ENCODE assay signal across 8 cellular contexts in the genomic region with DNA sequence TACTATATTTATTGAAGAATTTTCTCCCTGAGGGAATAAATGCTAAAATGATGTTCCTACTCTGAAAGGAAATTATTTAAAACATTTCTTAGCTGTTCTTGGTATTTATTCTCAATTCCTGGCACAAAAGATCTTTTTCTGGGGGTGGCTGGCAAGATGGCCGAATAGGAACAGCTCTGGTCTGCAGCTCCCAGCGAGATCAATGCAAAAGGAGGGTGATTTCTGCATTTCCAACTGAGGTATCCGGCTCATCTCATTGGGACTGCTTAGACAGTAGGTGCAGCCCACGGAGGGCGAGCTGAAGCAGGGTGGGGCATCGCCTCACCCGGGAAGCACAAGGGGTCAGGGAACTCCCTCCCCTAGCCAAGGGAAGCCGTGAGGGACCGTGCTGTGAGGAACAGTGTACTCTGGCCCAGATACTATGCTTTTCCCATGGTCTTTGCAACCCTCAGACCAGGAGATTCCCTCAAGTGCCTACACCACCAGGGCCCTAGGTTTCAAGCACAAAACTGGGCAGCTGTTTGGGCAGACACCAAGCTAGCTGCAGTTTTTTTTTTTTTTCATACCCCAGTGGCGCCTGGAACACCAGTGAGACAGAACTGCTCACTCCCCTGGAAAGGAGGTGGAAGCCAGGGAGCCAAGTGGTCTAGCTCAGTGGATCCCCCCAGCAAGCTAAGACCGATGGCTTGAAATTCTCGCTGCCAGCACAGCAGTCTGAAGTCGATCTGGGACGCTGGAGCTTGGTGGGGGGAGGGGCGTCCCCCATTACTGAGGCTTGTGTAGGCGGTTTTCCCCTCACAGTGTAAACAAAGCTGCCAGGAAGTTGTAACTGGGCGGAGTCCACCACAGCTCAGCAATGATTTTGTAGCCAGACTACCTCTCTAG.
DNase-seq lines count a peak whose midpoint lies in the region; ATAC-seq, FAIRE-seq and TF ChIP-seq lines count a peak whose summit lies in the region.
"Not testable (repeated sequence)": the region's sequence is repeated elsewhere in the genome, so short reads cannot be mapped to it uniquely, and the experiment has no call there.

No MANE protein-coding gene starts in this region.

- H3K9ac ChIP-seq in HepG2 (ENCODE audit: insufficient read depth, low read depth, low read length): peak overlapping the region; percentile 29; the same call in 1 of the 2 replicates

- H3K36me3 Mint-ChIP-seq in activated CD4-positive, alpha-beta memory T cell treated with anti-CD3 and anti-CD28 coated beads, Interleukin-2, amount 10 ng/mL, durations not matched to agents 7 days and 5 days (ENCODE audit: low read depth): peaks cover 31% of the 10 kb centered on the region
- H3K36me3 Mint-ChIP-seq in central memory CD8-positive, alpha-beta T cell (ENCODE audit: insufficient read depth): not testable (repeated sequence)

- DNase-seq in AG20443 (ENCODE audit: low spot score) (peak; percentile 9), HepG2 (ENCODE audit: low spot score) (peak; percentile 35)
- DNase-seq in NK-92 treated with Interleukin-12 subunit alpha and Interleukin-12 subunit beta, amount 100 ng/mL, for 24 hours (lab: John Stamatoyannopoulos, UW): peak; percentile 26
- peak; percentile 68 for DNase-seq in activated CD4-positive, alpha-beta memory T cell treated with anti-CD3 and anti-CD28 coated beads, Interleukin-2, amount 10 ng/mL, durations not matched to agents 7 days and 5 days
- DNase-seq in central memory CD8-positive, alpha-beta T cell (ENCODE audit: low spot score in 2 of 2): peak; percentile 35 to 59
- peak; percentile 30 for DNase-seq in stimulated activated CD4-positive, alpha-beta T cell treated with anti-CD3 and anti-CD28 coated beads, Interleukin-4, amount 100 ng/mL, for 24 hours

- not testable (repeated sequence) for FAIRE-seq in HepG2 (lab: Jason Lieb, UNC)

- H3K79me2 ChIP-seq in HepG2 (ENCODE audit: insufficient read depth, low read length): not testable (repeated sequence)

- in situ Hi-C loops in HepG2 (cut with HindIII; ENCODE audit: extremely low pct_ligation_motif_present, low pct_unique_long_range_greater_than_20kb): not testable (repeated sequence)

- CTCF ChIA-PET in activated CD4-positive, alpha-beta memory T cell treated with anti-CD3 and anti-CD28 coated beads, Interleukin-2, amount 10 ng/mL, durations not matched to agents 7 days and 5 days (lab: Charles Lee): interaction anchor here (2.0 kb wide), 1 partner anchor 9 kb away, joined by 12 read pairs; no protein-coding TSS in a partner anchor
- CTCF ChIA-PET in HepG2 (lab: Yijun Ruan, JAX; ENCODE audit: low intra/inter-chr PET ratio, low total read pairs): not testable (repeated sequence)

- H3K4me2 ChIP-seq in HepG2 (ENCODE audit: low read depth, low read length): peak overlapping the region; percentile 71

- TF ChIP-seq CTCF in HepG2 (CRISPR knock-in tag; IDR thresholded peaks at IDR 0.05): not testable (repeated sequence)

- H3K27ac ChIP-seq in HepG2 (ENCODE audit: extremely low read length, insufficient read depth, low read length): not testable (repeated sequence)

- peaks cover 20% of the 10 kb centered on the region for H3K9me3 Mint-ChIP-seq in activated CD4-positive, alpha-beta memory T cell treated with anti-CD3 and anti-CD28 coated beads, Interleukin-2, amount 10 ng/mL, durations not matched to agents 7 days and 5 days
- H3K9me3 Mint-ChIP-seq in central memory CD8-positive, alpha-beta T cell: peaks cover 16% of the 10 kb centered on the region

- POLR2A ChIA-PET in activated CD4-positive, alpha-beta memory T cell treated with anti-CD3 and anti-CD28 coated beads, Interleukin-2, amount 10 ng/mL, durations not matched to agents 7 days and 5 days (lab: Charles Lee): interaction anchor here (0.6 to 1.5 kb wide), 3 partner anchors 11 to 817 kb away, joined by 3 to 8 read pairs (median 3); partner anchors contain the start of gene EFHC2
- POLR2A ChIA-PET in HepG2 (lab: Yijun Ruan, JAX): not testable (repeated sequence)

- H3K27me3 Mint-ChIP-seq in activated CD4-positive, alpha-beta memory T cell treated with anti-CD3 and anti-CD28 coated beads, Interleukin-2, amount 10 ng/mL, durations not matched to agents 7 days and 5 days; central memory CD8-positive, alpha-beta T cell: not testable (repeated sequence)

- WGBS in HepG2 (ENCODE audit: low lambda C conversion rate): 10% methylated on average over 2 of the region's 17 CpGs

- intact Hi-C loops in HepG2 (cut with micrococcal nuclease; ENCODE audit: unreplicated experiment): not testable (repeated sequence)

- H3K36me3 ChIP-seq in HepG2 (replicated peaks in 1 of 2; ENCODE audit: control insufficient read depth in 1 of 2, insufficient read depth in 2 of 2, low read length in 2 of 2): not testable (repeated sequence)

- peaks cover 40% of the 10 kb centered on the region for H3K4me1 Mint-ChIP-seq in activated CD4-positive, alpha-beta memory T cell treated with anti-CD3 and anti-CD28 coated beads, Interleukin-2, amount 10 ng/mL, durations not matched to agents 7 days and 5 days
- H3K4me1 Mint-ChIP-seq in central memory CD8-positive, alpha-beta T cell: peaks cover 34% of the 10 kb centered on the region

- BruUV-seq in HepG2 (replicated peaks; lab: Mats Ljungman, UMichigan): not testable (repeated sequence)

- H3K9me3 ChIP-seq in HepG2 (ENCODE audit: low read length): not testable (repeated sequence)

- not testable (repeated sequence) for TF ChIP-seq EP300 in HepG2 (IDR thresholded peaks at IDR 0.05; ENCODE audit: low read depth in 2 of 2, low read length in 2 of 2); HepG2 (CRISPR knock-in tag; IDR thresholded peaks at IDR 0.05; ENCODE audit: borderline replicate concordance)

- H2AFZ ChIP-seq in HepG2 (ENCODE audit: low read length): not testable (repeated sequence)

- TF ChIP-seq POLR2A in HepG2 (IDR thresholded peaks at IDR 0.05; ENCODE audit: insufficient read depth in 1 of 2, low read depth in 2 of 2, low read length in 2 of 2): not testable (repeated sequence)

- peak overlapping the region; percentile 30 for H3K4me3 Mint-ChIP-seq in activated CD4-positive, alpha-beta memory T cell treated with anti-CD3 and anti-CD28 coated beads, Interleukin-2, amount 10 ng/mL, durations not matched to agents 7 days and 5 days
- peak overlapping the region; percentile 46 for H3K4me3 Mint-ChIP-seq in central memory CD8-positive, alpha-beta T cell

- peak overlapping the region in 2 of 3 experiments; percentile 36 to 43; a peak in 4 of 6 replicates for H3K4me3 ChIP-seq in HepG2 (replicated peaks in 1 of 3; ENCODE audit: insufficient read depth in 1 of 3, low read depth in 2 of 3, low read length in 3 of 3)

- peak overlapping the region; percentile 77 for H3K27ac Mint-ChIP-seq in activated CD4-positive, alpha-beta memory T cell treated with anti-CD3 and anti-CD28 coated beads, Interleukin-2, amount 10 ng/mL, durations not matched to agents 7 days and 5 days
- peak overlapping the region; percentile 71 for H3K27ac Mint-ChIP-seq in central memory CD8-positive, alpha-beta T cell (ENCODE audit: low read depth)

- H3K27me3 ChIP-seq in HepG2 (ENCODE audit: control insufficient read depth in 1 of 2, insufficient read depth in 2 of 2, low read length in 2 of 2): not testable (repeated sequence)

- ATAC-seq in GM19372 (IDR thresholded peaks at IDR 0.05; ENCODE audit: low read depth, unreplicated experiment) (peak; percentile 87), HG03159 (IDR thresholded peaks at IDR 0.05; ENCODE audit: unreplicated experiment) (peak; percentile 91), HepG2 (peak; percentile 69)
- peak; percentile 99 for ATAC-seq in central memory CD8-positive, alpha-beta T cell (replicated peaks; ENCODE audit: extremely low read depth, poor library complexity, severe bottlenecking)

- not testable (repeated sequence) for TF ChIP-seq RAD21 in HepG2 (CRISPR knock-in tag; IDR thresholded peaks at IDR 0.05)

- not testable (repeated sequence) for H3K4me1 ChIP-seq in HepG2 (ENCODE audit: insufficient read depth, low read length)

- H4K20me1 ChIP-seq in HepG2 (ENCODE audit: insufficient read depth, low read length): not testable (repeated sequence)

TF ChIP-seq in HepG2, 621 proteins besides CTCF, POLR2A, EP300 and RAD21 (continues in another document):
- TF ChIP-seq FOXK1 (CRISPR knock-in tag; IDR thresholded peaks at IDR 0.05; ENCODE audit: borderline replicate concordance, low read depth) (peak; percentile 19; the same call in 1 of the 2 replicates), SAP130 (CRISPR knock-in tag; IDR thresholded peaks at IDR 0.05; ENCODE audit: low read depth) (0 out of 2 replicates have a peak, but pooled peaks have one; percentile 11), GABPA (CRISPR knock-in tag; IDR thresholded peaks at IDR 0.05; ENCODE audit: low read depth) (0 out of 2 replicates have a peak, but pooled peaks have one; percentile 42), GABPB1 (CRISPR knock-in tag; IDR thresholded peaks at IDR 0.05) (peak; percentile 41; the same call in 1 of the 2 replicates), ZNF362 (CRISPR knock-in tag; IDR thresholded peaks at IDR 0.05; ENCODE audit: borderline replicate concordance) (peak; percentile 63; the same call in 1 of the 2 replicates)
- not testable (repeated sequence) for TF ChIP-seq GABPA (IDR thresholded peaks at IDR 0.05; ENCODE audit: low read depth, low read length)

Comparison
In these comparisons a context has a peak if more than half of its experiments do, and no peak if none do; other contexts are left out.
1. DNase-seq: peak in every context shown above with its lines; median percentile 68 in activated CD4-positive, alpha-beta memory T cell treated with anti-CD3 and anti-CD28 coated beads, Interleukin-2, amount 10 ng/mL, durations not matched to agents 7 days and 5 days; 47 in central memory CD8-positive, alpha-beta T cell; 35 in HepG2; 30 in stimulated activated CD4-positive, alpha-beta T cell treated with anti-CD3 and anti-CD28 coated beads, Interleukin-4, amount 100 ng/mL, for 24 hours; 26 in NK-92 treated with Interleukin-12 subunit alpha and Interleukin-12 subunit beta, amount 100 ng/mL, for 24 hours; 9 in AG20443.